ENCODE assay signal across 31 cellular contexts in the genomic region with DNA sequence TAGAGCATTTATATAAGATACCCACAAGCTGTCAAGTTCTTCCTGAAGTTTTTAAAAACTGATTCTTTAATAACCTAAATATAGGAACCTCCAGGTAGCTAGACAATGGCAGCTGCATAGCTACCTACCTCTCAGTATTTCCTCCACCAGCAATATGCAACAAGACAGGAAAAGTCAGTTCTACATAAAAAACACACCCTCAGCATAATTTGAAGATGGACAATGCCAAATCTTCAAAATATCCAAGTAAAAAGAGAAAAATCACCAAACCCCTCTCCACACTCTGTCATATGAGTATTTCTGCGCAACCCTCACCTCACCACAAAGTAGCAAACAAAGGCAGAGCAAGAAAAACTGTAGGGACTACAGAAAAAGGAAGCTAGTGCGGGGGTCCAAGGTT.
"Had no signal": no experiment of that assay in that cellular context is flagged by ENCODE, and none has a peak within 500 bp of the region (broad histone marks: within the 10 kb centered on the region; RNA-seq: fewer than 3 reads in every experiment).

No MANE protein-coding gene starts in this region.

- H3K36me3 ChIP-seq: adrenal gland, SJSA1 had no signal

- H3K9ac ChIP-seq: SK-N-SH had no signal

- DNase-seq: activated B cell treated with CpG ODN at 0.5 μM for 24 hours; activated CD4-positive, alpha-beta memory T cell treated with anti-CD3 and anti-CD28 coated beads for 36 hours; activated CD4-positive, alpha-beta T cell treated with anti-CD3 and anti-CD28 coated beads for 48 hours; activated CD4-positive, CD25-positive, alpha-beta regulatory T cell treated with anti-CD3 and anti-CD28 coated beads, Interleukin-2, amount 50 U/mL, for 72 hours; activated CD8-positive, alpha-beta memory T cell treated with anti-CD3 and anti-CD28 coated beads, Interleukin-2, amount 50 U/mL, for 4 hours; activated effector memory CD4-positive, alpha-beta T cell treated with anti-CD3 and anti-CD28 coated beads, Interleukin-2, amount 50 U/mL, for 16 hours; activated naive CD4-positive, alpha-beta T cell; activated T-cell treated with anti-CD3 and anti-CD28 coated beads for 4 hours; activated T-cell treated with anti-CD3 and anti-CD28 coated beads, Interleukin-2, amount 50 U/mL, for 48 hours; adrenal gland; anterior cingulate cortex; caudate nucleus; cerebellar nuclear complex; Karpas-422; NCI-H1105; NCI-H1417 treated with DMSO at 0.1 percent for 48 hours; NCI-H1930; NCI-H2081 treated with DMSO at 0.1 percent for 48 hours; NCI-H226; NCI-H446 treated with DMSO at 0.1 percent for 48 hours; NCI-H524 treated with DMSO at 0.1 percent for 48 hours; SHP77 treated with DMSO at 0.1 percent for 48 hours; SK-N-SH; T-helper 2 cell; T-helper 9 cell had no signal

- H3K4me1 ChIP-seq: adrenal gland, SJSA1 had no signal

- ATAC-seq: activated naive CD4-positive, alpha-beta T cell treated with anti-CD3 and anti-CD28 coated beads, Interleukin-2, amount 50 U/mL, for 72 hours; activated T-helper 17 cell treated with anti-CD3 and anti-CD28 coated beads, Interleukin-2, amount 50 U/mL, for 72 hours; Panc1 had no signal

- H3K27me3 ChIP-seq: adrenal gland, SJSA1 had no signal

- H3K4me3 Mint-ChIP-seq: activated B cell treated with CpG ODN at 0.5 μM for 24 hours; activated CD4-positive, alpha-beta memory T cell treated with anti-CD3 and anti-CD28 coated beads for 36 hours; activated T-helper 17 cell treated with anti-CD3 and anti-CD28 coated beads, Interleukin-2, amount 50 U/mL, for 72 hours; brain had no signal

- H3K27me3 Mint-ChIP-seq: activated B cell treated with CpG ODN at 0.5 μM for 24 hours; activated CD4-positive, alpha-beta memory T cell treated with anti-CD3 and anti-CD28 coated beads for 36 hours; activated T-helper 17 cell treated with anti-CD3 and anti-CD28 coated beads, Interleukin-2, amount 50 U/mL, for 72 hours; brain had no signal

- H3K4me3 ChIP-seq: adrenal gland, SJSA1 had no signal

- H3K27ac Mint-ChIP-seq: activated B cell treated with CpG ODN at 0.5 μM for 24 hours; activated CD4-positive, alpha-beta memory T cell treated with anti-CD3 and anti-CD28 coated beads for 36 hours; activated naive CD4-positive, alpha-beta T cell treated with anti-CD3 and anti-CD28 coated beads, Interleukin-2, amount 50 U/mL, for 72 hours; activated T-helper 17 cell treated with anti-CD3 and anti-CD28 coated beads, Interleukin-2, amount 50 U/mL, for 72 hours; brain had no signal

- H3K9me3 ChIP-seq: adrenal gland, SJSA1, SK-N-SH had no signal

- H3K4me1 Mint-ChIP-seq: brain had no signal

- H3K27ac ChIP-seq: adrenal gland, SJSA1, VCaP had no signal

- H3K9me3 Mint-ChIP-seq: activated B cell treated with CpG ODN at 0.5 μM for 24 hours; activated T-helper 17 cell treated with anti-CD3 and anti-CD28 coated beads, Interleukin-2, amount 50 U/mL, for 72 hours had no signal

- H3K36me3 Mint-ChIP-seq: activated CD4-positive, alpha-beta memory T cell treated with anti-CD3 and anti-CD28 coated beads for 36 hours; activated naive CD4-positive, alpha-beta T cell treated with anti-CD3 and anti-CD28 coated beads, Interleukin-2, amount 50 U/mL, for 72 hours; brain had no signal
